10 cellular contexts compared by ENCODE assay signal in genomic region chr3:48502728-48503168, GRCh38. TPM values are rescaled to one million over a fixed set of nuclear protein-coding genes. Genes with fewer than 3 reads are reported as not detected.
DNase-seq lines count a peak whose midpoint lies in the region; ATAC-seq and TF ChIP-seq lines count a peak whose summit lies in the region.
"Had no signal": no experiment of that assay in that cellular context is flagged by ENCODE, and none has a peak within 500 bp of the region (broad histone marks: within the 10 kb centered on the region; RNA-seq: fewer than 3 reads in every experiment).

No MANE protein-coding gene starts in this region.

- ATAC-seq in HG02981 (IDR thresholded peaks at IDR 0.05; ENCODE audit: unreplicated experiment) = no peak

- peaks cover 6% of the 10 kb centered on the region for H3K27me3 Mint-ChIP-seq in nephron progenitor cell (ENCODE audit: low read depth, poor library complexity)

- H3K4me2 ChIP-seq in PC-9 = peak overlapping the region; percentile 93
- H3K4me2 ChIP-seq: KMS-11 had no signal

- H2AFZ ChIP-seq in ACC112 (ENCODE audit: low read length, unreplicated experiment) = no peak overlapping the region
- no peak overlapping the region for H2AFZ ChIP-seq in PC-9

- H3K9me3 ChIP-seq in PC-9 (ENCODE audit: insufficient read depth, low read depth) = no peaks in the 10 kb centered on the region

- H3K4me3 ChIP-seq in ACC112 (ENCODE audit: low read depth, low read length) = peak overlapping the region; percentile 98
- peak overlapping the region; percentile 71; the same call in 1 of the 2 replicates for H3K4me3 ChIP-seq in PC-9
- H3K4me3 ChIP-seq in epithelial cell of proximal tubule (ENCODE audit: low read depth, low read length) = peak overlapping the region; percentile 86

- POLR2A ChIA-PET in PC-9 (lab: Charles Lee; ENCODE audit: unreplicated experiment) = no interaction called here

- H3K4me3 Mint-ChIP-seq in nephron progenitor cell = peak overlapping the region; percentile 83

- H3K27ac ChIP-seq in ACC112 (ENCODE audit: low read depth, low read length) (no peak overlapping the region), PC-9 (0 out of 2 replicates have a peak overlapping the region, but pooled peaks have one; percentile 16)
- H3K27ac ChIP-seq: KMS-11 had no signal

- peaks cover 23% of the 10 kb centered on the region for H3K36me3 Mint-ChIP-seq in nephron progenitor cell (ENCODE audit: low read depth)

- no TSS peak for BruUV-seq in PC-9 (replicated peaks; lab: Mats Ljungman, UMichigan)

- H3K9me3 Mint-ChIP-seq in nephron progenitor cell = peaks cover 13% of the 10 kb centered on the region

- DNase-seq in PC-9 (no peak), epithelial cell of proximal tubule (ENCODE audit: low read depth) (no peak), nephron progenitor cell (no peak), HPDE6-E6E7 (ENCODE audit: extremely low spot score) (no peak), DMS79 (lab: John Stamatoyannopoulos, UW) (no peak), activated gamma-delta T cell treated with Interleukin-2 at 50 U/mL for 16 hours (no peak)
- DNase-seq: activated effector memory CD4-positive, alpha-beta T cell treated with Interleukin-2 at 50 U/mL for 16 hours had no signal

- TF ChIP-seq CTCF in PC-9 (conservative IDR thresholded peaks at IDR 0.05) = no peak
- TF ChIP-seq CTCF in epithelial cell of proximal tubule (conservative IDR thresholded peaks at IDR 0.05; ENCODE audit: low read depth, low read length) = no peak
- TF ChIP-seq CTCF in nephron progenitor cell (IDR thresholded peaks at IDR 0.05) = no peak

- peaks cover 38% of the 10 kb centered on the region for H3K4me1 Mint-ChIP-seq in nephron progenitor cell

- H3K36me3 ChIP-seq in ACC112 (ENCODE audit: insufficient read depth, low read length) (peaks cover 9% of the 10 kb centered on the region; the same call in 1 of the 2 replicates), PC-9 (ENCODE audit: low read depth) (no peaks in the 10 kb centered on the region)

- H3K4me1 ChIP-seq in ACC112 (ENCODE audit: control insufficient read depth, insufficient read depth, low read length, unreplicated experiment) (peaks cover 26% of the 10 kb centered on the region), PC-9 (replicated peaks; ENCODE audit: insufficient read depth) (peaks cover 62% of the 10 kb centered on the region)

- H3K9me2 ChIP-seq in PC-9 (ENCODE audit: insufficient read depth) = no peaks in the 10 kb centered on the region

- peaks cover 18% of the 10 kb centered on the region for H3K79me2 ChIP-seq in ACC112 (ENCODE audit: control insufficient read depth, insufficient read depth, low read length, unreplicated experiment)
- H3K79me2 ChIP-seq in PC-9 (ENCODE audit: low read depth) = peaks cover 18% of the 10 kb centered on the region

- intact Hi-C loops in PC-9 (cut with micrococcal nuclease; ENCODE audit: unreplicated experiment) = loop anchor here (10.0 kb wide), 1 partner anchor 412 kb away; the partner anchor contains the start of gene ARIH2

- no peak overlapping the region for H3K27ac Mint-ChIP-seq in nephron progenitor cell

- no peaks in the 10 kb centered on the region for H4K20me1 ChIP-seq in PC-9 (ENCODE audit: insufficient read depth)

- H3K27me3 ChIP-seq in ACC112 (ENCODE audit: insufficient read depth, low read length) (no peaks in the 10 kb centered on the region), PC-9 (ENCODE audit: insufficient read depth, low read depth) (no peaks in the 10 kb centered on the region)

- CTCF ChIA-PET in PC-9 (lab: Charles Lee) = no interaction called here

- peaks cover 18% of the 10 kb centered on the region for H3F3A ChIP-seq in PC-9 (ENCODE audit: insufficient read depth, low read depth)

RNA-seq across cellular contexts. Expression of gene SHISA5, which starts 1.2 kb away (rescaled TPM):
- total RNA-seq in PC-9 (2021) (133 and 141 TPM in 2 replicates), epithelial cell of proximal tubule (188 and 209 TPM in 2 replicates)

RNA-seq across cellular contexts. Expression of gene PFKFB4, which starts 53.9 kb away (rescaled TPM):
- 11.7 and 13.3 TPM in 2 replicates for total RNA-seq in PC-9 (2021)
- 8.8 and 19.3 TPM in 2 replicates for total RNA-seq in epithelial cell of proximal tubule

RNA-seq across cellular contexts. Expression of gene ATRIP, which starts 56.2 kb away (rescaled TPM):
- total RNA-seq in PC-9 (2021) = 6.9 and 8.5 TPM in 2 replicates
- 5.9 and 9.8 TPM in 2 replicates for total RNA-seq in epithelial cell of proximal tubule
